In the genomic region with DNA sequence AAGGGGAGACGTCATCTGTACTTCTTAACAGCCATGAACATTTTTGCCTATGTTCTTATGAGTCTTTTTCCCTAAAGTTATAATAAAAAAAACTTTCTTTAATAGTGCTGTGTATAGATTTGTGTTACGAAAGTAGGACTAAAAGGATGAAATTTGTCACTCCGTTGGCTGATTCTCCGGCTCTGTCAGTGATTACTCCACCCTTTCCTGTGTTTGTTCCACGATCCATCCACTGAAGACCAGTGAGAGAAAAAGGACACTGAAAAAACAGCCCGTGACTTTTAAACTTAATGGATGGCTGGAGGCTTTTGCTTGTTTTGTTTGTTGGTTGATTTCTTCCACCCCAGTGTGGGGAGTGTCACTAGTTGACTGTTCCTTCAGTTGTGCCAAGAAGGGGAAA, we compare ENCODE assay signal across 23 cellular contexts.
"Had no signal": no experiment of that assay in that cellular context is flagged by ENCODE, and none has a peak within 500 bp of the region (broad histone marks: within the 10 kb centered on the region; RNA-seq: fewer than 3 reads in every experiment).

No MANE protein-coding gene starts in this region.

- H2AFZ ChIP-seq: hepatocyte had no signal

- H3K27me3 ChIP-seq: esophagus muscularis mucosa, foreskin keratinocyte, gastroesophageal sphincter, heart left ventricle, hepatocyte, left lung had no signal

- DNase-seq: dorsolateral prefrontal cortex; effector CD4-positive, alpha-beta T cell; effector memory CD8-positive, alpha-beta T cell; endodermal cell; foreskin keratinocyte; heart left ventricle; hypothalamus; immature natural killer cell; islet precursor cell; kidney; kidney glomerular epithelial cell; left colon; left lung; left ventricle myocardium superior; lower lobe of right lung; mammary epithelial cell; mesendoderm; midbrain; naive thymus-derived CD4-positive, alpha-beta T cell had no signal

- H3K4me2 ChIP-seq: hepatocyte had no signal

- H3K4me1 ChIP-seq: esophagus muscularis mucosa, foreskin keratinocyte, gastroesophageal sphincter, heart left ventricle, left lung, lower lobe of right lung had no signal

- H3K79me2 ChIP-seq: hepatocyte had no signal

- H3K36me3 ChIP-seq: esophagus muscularis mucosa, gastroesophageal sphincter, heart left ventricle, left lung, lower lobe of right lung had no signal

- H3K27ac ChIP-seq: coronary artery, dorsolateral prefrontal cortex, esophagus muscularis mucosa, foreskin keratinocyte, gastroesophageal sphincter, heart left ventricle, hepatocyte, left lung, lower lobe of right lung had no signal

- H3K4me3 ChIP-seq: coronary artery, dorsolateral prefrontal cortex, esophagus muscularis mucosa, gastroesophageal sphincter, heart left ventricle, hepatocyte, left lung, lower lobe of right lung had no signal

- H3K9me3 ChIP-seq: esophagus muscularis mucosa, gastroesophageal sphincter, heart left ventricle, left lung, lower lobe of right lung had no signal
